9 cellular contexts compared by ENCODE assay signal in the genomic region with DNA sequence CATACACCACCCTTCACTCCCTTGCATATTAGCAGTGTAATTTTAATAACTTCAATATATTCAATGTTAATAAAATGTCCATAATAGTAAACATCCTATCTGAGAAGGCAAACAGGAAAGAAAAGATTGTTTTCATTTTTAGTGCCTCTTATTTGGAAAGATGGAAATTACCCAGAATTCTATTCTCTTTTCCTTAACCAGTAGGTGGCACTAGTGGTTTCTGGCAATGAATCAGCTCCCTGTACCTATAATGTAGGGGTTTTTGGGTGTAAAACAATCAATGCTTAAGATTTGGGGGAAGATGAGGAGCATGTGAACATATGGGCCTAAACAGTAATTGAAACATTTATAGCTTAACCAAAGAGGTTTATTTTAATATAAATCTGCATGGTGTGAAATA. TPM values are rescaled to one million over a fixed set of nuclear protein-coding genes. Genes with fewer than 3 reads are reported as not detected.
DNase-seq lines count a peak whose midpoint lies in the region; ATAC-seq, FAIRE-seq and TF ChIP-seq lines count a peak whose summit lies in the region.
"Had no signal": no experiment of that assay in that cellular context is flagged by ENCODE, and none has a peak within 500 bp of the region (broad histone marks: within the 10 kb centered on the region; RNA-seq: fewer than 3 reads in every experiment).

No MANE protein-coding gene starts in this region.

- DNase-seq in left ventricle myocardium inferior, result no peak
- DNase-seq in Right ventricle myocardium inferior (ENCODE audit: missing footprints), result no peak
- DNase-seq in RCC 7860 (ENCODE audit: low spot score), result no peak
- DNase-seq in glutamatergic neuron, result no peak
- DNase-seq in NCI-H524 treated with DMSO at 0.1 percent for 48 hours (lab: John Stamatoyannopoulos, UW), result no peak
- no peak for DNase-seq in UCSD-AML1 (lab: John Stamatoyannopoulos, UW; ENCODE audit: unreplicated experiment)
- no peak for DNase-seq in T-helper 2 cell treated with Interferon-gamma antibody and Interleukin-4, amounts not matched to agents 5 μg/mL and 100 μg/mL, for 36 hours (ENCODE audit: low spot score)
- DNase-seq: GDM1 had no signal

- no peak overlapping the region for H3K4me3 Mint-ChIP-seq in glutamatergic neuron (ENCODE audit: unreplicated experiment)
- H3K4me3 Mint-ChIP-seq in T-helper 2 cell treated with Interferon-gamma antibody and Interleukin-4, amounts not matched to agents 5 μg/mL and 100 μg/mL, for 36 hours, result no peak overlapping the region

- peaks cover 33% of the 10 kb centered on the region for H3K4me1 Mint-ChIP-seq in glutamatergic neuron (ENCODE audit: low read depth, unreplicated experiment)
- H3K4me1 Mint-ChIP-seq in T-helper 2 cell treated with Interferon-gamma antibody and Interleukin-4, amounts not matched to agents 5 μg/mL and 100 μg/mL, for 36 hours (ENCODE audit: low read depth), result no peaks in the 10 kb centered on the region

- no peak for ATAC-seq in Right ventricle myocardium inferior
- ATAC-seq in HG03378 (IDR thresholded peaks at IDR 0.05; ENCODE audit: unreplicated experiment), result no peak

- no peak overlapping the region for H3K27ac ChIP-seq in left ventricle myocardium inferior (replicated peaks)

- H3K4me3 ChIP-seq in left ventricle myocardium inferior, result no peak overlapping the region

- no peaks in the 10 kb centered on the region for H3K9me3 ChIP-seq in left ventricle myocardium inferior (replicated peaks)

- H3K27ac Mint-ChIP-seq in glutamatergic neuron (ENCODE audit: unreplicated experiment), result no peak overlapping the region
- no peak overlapping the region for H3K27ac Mint-ChIP-seq in T-helper 2 cell treated with Interferon-gamma antibody and Interleukin-4, amounts not matched to agents 5 μg/mL and 100 μg/mL, for 36 hours

- FAIRE-seq in RCC 7860 (lab: Jason Lieb, UNC), result peak; percentile 46

- H3K4me1 ChIP-seq in left ventricle myocardium inferior, result peaks cover 13% of the 10 kb centered on the region

- no peaks in the 10 kb centered on the region for H3K36me3 Mint-ChIP-seq in glutamatergic neuron (ENCODE audit: unreplicated experiment)
- H3K36me3 Mint-ChIP-seq in T-helper 2 cell treated with Interferon-gamma antibody and Interleukin-4, amounts not matched to agents 5 μg/mL and 100 μg/mL, for 36 hours (ENCODE audit: low read depth), result no peaks in the 10 kb centered on the region

- peak; percentile 63 for TF ChIP-seq CTCF in left ventricle myocardium inferior (IDR thresholded peaks at IDR 0.05; ENCODE audit: borderline replicate concordance)
- peak; percentile 67 for TF ChIP-seq CTCF in glutamatergic neuron (IDR thresholded peaks at IDR 0.05; ENCODE audit: partially characterized antibody, unreplicated experiment)

- peaks cover 6% of the 10 kb centered on the region for H3K9me3 Mint-ChIP-seq in glutamatergic neuron (ENCODE audit: unreplicated experiment)
- no peaks in the 10 kb centered on the region for H3K9me3 Mint-ChIP-seq in T-helper 2 cell treated with Interferon-gamma antibody and Interleukin-4, amounts not matched to agents 5 μg/mL and 100 μg/mL, for 36 hours

- H3K27me3 ChIP-seq in left ventricle myocardium inferior (ENCODE audit: low read depth), result no peaks in the 10 kb centered on the region

- H3K27me3 Mint-ChIP-seq in glutamatergic neuron (ENCODE audit: unreplicated experiment), result peaks cover 2% of the 10 kb centered on the region
- H3K27me3 Mint-ChIP-seq in T-helper 2 cell treated with Interferon-gamma antibody and Interleukin-4, amounts not matched to agents 5 μg/mL and 100 μg/mL, for 36 hours (ENCODE audit: low read depth), result peaks cover 33% of the 10 kb centered on the region

- intact Hi-C loops in left ventricle myocardium inferior (cut with micrococcal nuclease), result loop anchor here (5.0 kb wide), 1 partner anchor 271 kb away; no protein-coding TSS in a partner anchor
- intact Hi-C loops in Right ventricle myocardium inferior (cut with DNase I), result loop anchor here (2.0 to 10.0 kb wide), 3 partner anchors 237 to 517 kb away; no protein-coding TSS in a partner anchor

- no peaks in the 10 kb centered on the region for H3K36me3 ChIP-seq in left ventricle myocardium inferior

RNA-seq across cellular contexts. Expression of a gene that starts 5.7 kb away (rescaled TPM):
- 12.4 TPM for total RNA-seq in left ventricle myocardium inferior
- total RNA-seq in Right ventricle myocardium inferior, result 17.7 TPM
- total RNA-seq in glutamatergic neuron (ENCODE audit: unreplicated experiment), result 255 TPM

Comparison
In these comparisons a context has a peak if more than half of its experiments do, and no peak if none do; other contexts are left out.
1. RNA of a gene that starts 5.7 kb away (total RNA-seq): 255 TPM in glutamatergic neuron (single experiment); 17.7 TPM in Right ventricle myocardium inferior (single experiment) and 12.4 TPM in left ventricle myocardium inferior (single experiment); every median in the first group is over 10 times any median in the second.